In the genomic region with DNA sequence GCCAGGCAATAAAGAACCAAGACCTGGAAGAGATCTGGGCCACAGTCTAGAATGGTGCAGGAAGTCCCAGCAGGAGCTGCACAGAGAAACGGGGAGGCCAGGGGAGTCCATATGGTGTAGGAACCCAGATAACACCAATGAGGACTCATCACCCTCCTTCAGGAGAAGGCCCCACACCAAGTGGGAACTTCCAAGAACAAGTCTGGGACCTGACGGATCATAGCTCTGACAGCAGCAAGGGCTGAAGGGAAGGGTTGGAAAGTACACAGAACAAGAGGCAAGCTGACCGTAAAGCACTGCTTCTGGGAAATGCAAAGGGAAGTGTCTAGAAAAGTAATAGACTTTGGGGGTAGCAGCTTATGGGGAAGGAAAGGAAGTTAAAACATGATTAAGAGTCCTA, we compare ENCODE assay signal across 19 cellular contexts. TPM values are rescaled to one million over a fixed set of nuclear protein-coding genes. Genes with fewer than 3 reads are reported as not detected.
DNase-seq lines count a peak whose midpoint lies in the region; ATAC-seq, FAIRE-seq and TF ChIP-seq lines count a peak whose summit lies in the region.
"Had no signal": no experiment of that assay in that cellular context is flagged by ENCODE, and none has a peak within 500 bp of the region (broad histone marks: within the 10 kb centered on the region; RNA-seq: fewer than 3 reads in every experiment).

No MANE protein-coding gene starts in this region.

- DNase-seq in KBM-7 (peak; percentile 13), UCSD-AML1 (lab: John Stamatoyannopoulos, UW; ENCODE audit: unreplicated experiment) (peak; percentile 37), bronchial epithelial cell (ENCODE audit: low read depth) (no peak), activated gamma-delta T cell (lab: John Stamatoyannopoulos, UW) (no peak), HuH-7.5 (ENCODE audit: low spot score) (no peak)
- DNase-seq in natural killer cell treated with Interleukin-12 subunit alpha and Interleukin-12 subunit beta and Interleukin-15 and Interleukin-18, amount 100 ng/mL, for 72 hours (ENCODE audit: low spot score) = no peak
- DNase-seq: CD8-positive, alpha-beta T cell; COR-L47; DMS 273 treated with DMSO at 0.1 percent for 48 hours; DMS53; DND-41; EL; GM23248 had no signal

- H3K36me3 ChIP-seq in bronchial epithelial cell (ENCODE audit: control insufficient read depth, insufficient read depth, low read length) = peaks cover 2% of the 10 kb centered on the region
- H3K36me3 ChIP-seq: HAP-1 had no signal

- in situ Hi-C loops in KBM-7 (cut with MboI; ENCODE audit: low pct_unique_long_range_greater_than_20kb, low sequenced_read_pairs) = no loop called here

- TF ChIP-seq CTCF in bronchial epithelial cell (IDR thresholded peaks at IDR 0.05; ENCODE audit: insufficient read depth, low read length, severe bottlenecking) = no peak

- no peak for ATAC-seq in natural killer cell treated with Interleukin-12 subunit alpha and Interleukin-12 subunit beta and Interleukin-15 and Interleukin-18, amount 100 ng/mL, for 72 hours
- ATAC-seq: CD8-positive, alpha-beta T cell; GM12878; HepG2 had no signal

- H3K4me3 Mint-ChIP-seq in natural killer cell treated with Interleukin-12 subunit alpha and Interleukin-12 subunit beta and Interleukin-15 and Interleukin-18, amount 100 ng/mL, for 72 hours = no peak overlapping the region
- H3K4me3 Mint-ChIP-seq: B cell; CD8-positive, alpha-beta T cell had no signal

- H3K4me3 ChIP-seq in bronchial epithelial cell (ENCODE audit: low read depth, low read length) = no peak overlapping the region
- H3K4me3 ChIP-seq: BLaER1 treated with 17β-estradiol and CSF1 and Interleukin-3, amounts not matched to agents 10 nM and 100 nM; GM12878; GM23248; HAP-1 had no signal

- peak; percentile 23 for FAIRE-seq in bronchial epithelial cell (lab: Jason Lieb, UNC)
- FAIRE-seq: GM12878, GM18507, HepG2 had no signal

- H3K36me3 Mint-ChIP-seq in natural killer cell treated with Interleukin-12 subunit alpha and Interleukin-12 subunit beta and Interleukin-15 and Interleukin-18, amount 100 ng/mL, for 72 hours = peaks cover 9% of the 10 kb centered on the region

- no peaks in the 10 kb centered on the region for H3K27me3 Mint-ChIP-seq in natural killer cell treated with Interleukin-12 subunit alpha and Interleukin-12 subunit beta and Interleukin-15 and Interleukin-18, amount 100 ng/mL, for 72 hours
- H3K27me3 Mint-ChIP-seq: B cell had no signal

- peaks cover 0 to 6% of the 10 kb centered on the region in 2 donors for H3K4me1 Mint-ChIP-seq in natural killer cell treated with Interleukin-12 subunit alpha and Interleukin-12 subunit beta and Interleukin-15 and Interleukin-18, amount 100 ng/mL, for 72 hours (ENCODE audit: low read depth in 2 of 2)

- H3K27ac Mint-ChIP-seq in natural killer cell treated with Interleukin-12 subunit alpha and Interleukin-12 subunit beta and Interleukin-15 and Interleukin-18, amount 100 ng/mL, for 72 hours = no peak overlapping the region
- H3K27ac Mint-ChIP-seq: B cell; CD8-positive, alpha-beta T cell had no signal

- no peaks in the 10 kb centered on the region for H3K27me3 ChIP-seq in bronchial epithelial cell (ENCODE audit: control insufficient read depth, insufficient read depth, low read length)
- H3K27me3 ChIP-seq: BLaER1 treated with 17β-estradiol and CSF1 and Interleukin-3, amounts not matched to agents 10 nM and 100 nM had no signal

- H3K9me3 Mint-ChIP-seq in natural killer cell treated with Interleukin-12 subunit alpha and Interleukin-12 subunit beta and Interleukin-15 and Interleukin-18, amount 100 ng/mL, for 72 hours = no peaks in the 10 kb centered on the region

RNA-seq across cellular contexts. Expression of gene ANO10, which starts 34.5 kb away (rescaled TPM):
- 25.6 and 25.8 TPM in 2 replicates for total RNA-seq in bronchial epithelial cell
- total RNA-seq in natural killer cell treated with Interleukin-12 subunit alpha and Interleukin-12 subunit beta and Interleukin-15 and Interleukin-18, amount 100 ng/mL, for 72 hours = 10 to 100 TPM; 11.8 to 15.4 TPM

Comparison
In these comparisons a context has a peak if more than half of its experiments do, and no peak if none do; other contexts are left out.
1. DNase-seq: peak in KBM-7 (single experiment) and UCSD-AML1 (single experiment); none in bronchial epithelial cell (single experiment), natural killer cell treated with Interleukin-12 subunit alpha and Interleukin-12 subunit beta and Interleukin-15 and Interleukin-18, amount 100 ng/mL, for 72 hours (single experiment), activated gamma-delta T cell (single experiment) and HuH-7.5 (single experiment).